Comparison of ENCODE assay signal across 8 cellular contexts in genomic region chr13:60164490-60164889, GRCh38. TPM values are rescaled to one million over a fixed set of nuclear protein-coding genes. Genes with fewer than 3 reads are reported as not detected.
DNase-seq lines count a peak whose midpoint lies in the region; ATAC-seq and TF ChIP-seq lines count a peak whose summit lies in the region.

No MANE protein-coding gene starts in this region.

- no peaks in the 10 kb centered on the region for H3K36me3 ChIP-seq in left lung
- no peaks in the 10 kb centered on the region for H3K36me3 ChIP-seq in thymus (ENCODE audit: control insufficient read depth, insufficient read depth)

- H3K4me1 Mint-ChIP-seq in activated naive CD4-positive, alpha-beta T cell treated with anti-CD3 and anti-CD28 coated beads, Interleukin-2, amount 10 ng/mL, durations not matched to agents 7 days and 5 days: peaks cover 42% of the 10 kb centered on the region
- peaks cover 43% of the 10 kb centered on the region for H3K4me1 Mint-ChIP-seq in brain

- no peak for DNase-seq in activated naive CD4-positive, alpha-beta T cell treated with anti-CD3 and anti-CD28 coated beads, Interleukin-2, amount 10 ng/mL, durations not matched to agents 7 days and 5 days
- no peak for DNase-seq in activated naive CD4-positive, alpha-beta T cell (lab: John Stamatoyannopoulos, UW)
- DNase-seq in left lung (no peak), HK-2 (ENCODE audit: unreplicated experiment) (no peak)
- DNase-seq in NK-92 treated with Interleukin-12 subunit alpha and Interleukin-12 subunit beta, amount 100 ng/mL, for 24 hours (lab: John Stamatoyannopoulos, UW): no peak
- no peak for DNase-seq in activated CD8-positive, alpha-beta memory T cell treated with anti-CD3 and anti-CD28 coated beads, Interleukin-2, amount 50 U/mL, for 4 hours

- peaks cover 3 to 20% of the 10 kb centered on the region in 2 donors for H3K4me1 ChIP-seq in left lung
- H3K4me1 ChIP-seq in thymus (ENCODE audit: control insufficient read depth, insufficient read depth, low read length): peaks cover 3% of the 10 kb centered on the region

- H3K4me3 ChIP-seq in left lung (peak overlapping the region; percentile 75 to 82), thymus (ENCODE audit: low read length) (peak overlapping the region; percentile 60)

- WGBS in thymus: 96% methylated on average over 1 of the region's 1 CpG

- H3K36me3 Mint-ChIP-seq in activated naive CD4-positive, alpha-beta T cell treated with anti-CD3 and anti-CD28 coated beads, Interleukin-2, amount 10 ng/mL, durations not matched to agents 7 days and 5 days: peaks cover 14% of the 10 kb centered on the region
- peaks cover 15% of the 10 kb centered on the region for H3K36me3 Mint-ChIP-seq in brain

- H3K9me3 Mint-ChIP-seq in activated naive CD4-positive, alpha-beta T cell treated with anti-CD3 and anti-CD28 coated beads, Interleukin-2, amount 10 ng/mL, durations not matched to agents 7 days and 5 days: no peaks in the 10 kb centered on the region
- peaks cover 0 to 7% (median 0%) of the 10 kb centered on the region in 5 experiments for H3K9me3 Mint-ChIP-seq in brain

- CTCF ChIA-PET in activated naive CD4-positive, alpha-beta T cell treated with anti-CD3 and anti-CD28 coated beads, Interleukin-2, amount 10 ng/mL, durations not matched to agents 7 days and 5 days (lab: Charles Lee): no interaction called here

- H3K27ac Mint-ChIP-seq in activated naive CD4-positive, alpha-beta T cell treated with anti-CD3 and anti-CD28 coated beads, Interleukin-2, amount 10 ng/mL, durations not matched to agents 7 days and 5 days: peak overlapping the region; percentile 90
- H3K27ac Mint-ChIP-seq in brain: peak overlapping the region; percentile 98 to 100 (median 99)

- peak overlapping the region; percentile 81 for H3K4me3 Mint-ChIP-seq in activated naive CD4-positive, alpha-beta T cell treated with anti-CD3 and anti-CD28 coated beads, Interleukin-2, amount 10 ng/mL, durations not matched to agents 7 days and 5 days
- peak overlapping the region; percentile 92 to 99 (median 96) for H3K4me3 Mint-ChIP-seq in brain

- ATAC-seq in left lung: peak; percentile 16

- H3K9me3 ChIP-seq in left lung: no peaks in the 10 kb centered on the region
- no peaks in the 10 kb centered on the region for H3K9me3 ChIP-seq in thymus (ENCODE audit: control insufficient read depth)

- H3K27ac ChIP-seq in left lung (peak overlapping the region; percentile 84 to 92), thymus (ENCODE audit: low read depth) (no peak overlapping the region)

- TF ChIP-seq CTCF in brain (conservative IDR thresholded peaks at IDR 0.05): no peak
- no peak for TF ChIP-seq CTCF in left lung (IDR thresholded peaks at IDR 0.05)

- H3K27me3 Mint-ChIP-seq in activated naive CD4-positive, alpha-beta T cell treated with anti-CD3 and anti-CD28 coated beads, Interleukin-2, amount 10 ng/mL, durations not matched to agents 7 days and 5 days: no peaks in the 10 kb centered on the region
- peaks cover 10% of the 10 kb centered on the region for H3K27me3 Mint-ChIP-seq in brain

- H3K27me3 ChIP-seq in left lung (no peaks in the 10 kb centered on the region), thymus (ENCODE audit: control insufficient read depth, insufficient read depth) (no peaks in the 10 kb centered on the region)

- intact Hi-C loops in left lung (cut with DNase I): no loop called here

RNA-seq across cellular contexts. Expression of gene DIAPH3, which starts 0.8 kb away (rescaled TPM):
- polyA plus RNA-seq in brain (ENCODE audit: insufficient read depth, low read depth, low replicate concordance): 2.8 TPM
- total RNA-seq in left lung: 10 to 100 TPM in 1 of 2 donors, 1 to 10 TPM in 1; 3.3 to 10.1 TPM
- polyA plus RNA-seq in thymus: 0.80 TPM
